In the genomic region with DNA sequence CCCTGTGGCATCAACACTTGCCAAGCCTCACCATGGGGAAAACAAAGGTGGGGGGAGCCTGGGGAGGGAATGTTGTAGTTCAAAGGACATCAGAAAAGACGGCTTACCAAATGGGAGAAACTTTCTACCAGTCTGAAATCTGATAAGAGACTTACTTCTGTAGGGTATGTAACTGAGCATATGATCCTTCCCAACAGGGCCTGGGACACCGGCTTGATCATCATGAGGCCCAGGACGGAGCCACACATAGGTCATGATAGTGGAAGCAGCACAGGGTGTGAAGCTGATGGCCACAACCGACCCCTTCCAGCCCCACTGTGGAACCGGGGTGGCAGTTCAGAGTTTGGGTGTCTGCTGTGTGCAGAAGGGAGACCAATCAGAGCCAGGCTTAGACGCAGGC, we compare ENCODE assay signal across 1 cellular context.
TF ChIP-seq lines count a peak whose summit lies in the region.

No MANE protein-coding gene starts in this region.

TF ChIP-seq in H1, 55 proteins besides CTCF, POLR2A, EP300 and RAD21:
- TF ChIP-seq CBX8 (IDR thresholded peaks at IDR 0.05; ENCODE audit: borderline replicate concordance, low read depth, low read length) (no peak), SIRT6 (IDR thresholded peaks at IDR 0.05; ENCODE audit: low read length) (no peak), RFX5 (IDR thresholded peaks at IDR 0.05; ENCODE audit: borderline replicate concordance, low read depth, low read length) (no peak), SIX5 (IDR thresholded peaks at IDR 0.05; ENCODE audit: low read depth, low read length) (no peak), SRF (IDR thresholded peaks at IDR 0.05; ENCODE audit: low read depth, low read length) (no peak), BCL11A (IDR thresholded peaks at IDR 0.05; ENCODE audit: low read depth in 2 of 2, low read length in 2 of 2) (no peak), TAF7 (optimal IDR thresholded peaks at IDR 0.05; ENCODE audit: borderline replicate concordance, low read depth, low read length) (no peak), ATF2 (IDR thresholded peaks at IDR 0.05; ENCODE audit: low read length) (no peak), BRCA1 (IDR thresholded peaks at IDR 0.05; ENCODE audit: low read depth, low read length) (no peak), SIN3A (conservative IDR thresholded peaks at IDR 0.05 in 1 of 2, IDR thresholded peaks at IDR 0.05 in 1 of 2; ENCODE audit: low read depth in 1 of 2, low read length in 2 of 2) (no peak), EGR1 (IDR thresholded peaks at IDR 0.05; ENCODE audit: borderline replicate concordance, low read depth, low read length) (no peak), POU5F1 (IDR thresholded peaks at IDR 0.05; ENCODE audit: low read depth, low read length) (no peak), ASH2L (IDR thresholded peaks at IDR 0.05; ENCODE audit: low read length) (no peak), GABPA (IDR thresholded peaks at IDR 0.05; ENCODE audit: borderline replicate concordance, insufficient read depth, low read length) (no peak)
- TF ChIP-seq, protein P1, sequence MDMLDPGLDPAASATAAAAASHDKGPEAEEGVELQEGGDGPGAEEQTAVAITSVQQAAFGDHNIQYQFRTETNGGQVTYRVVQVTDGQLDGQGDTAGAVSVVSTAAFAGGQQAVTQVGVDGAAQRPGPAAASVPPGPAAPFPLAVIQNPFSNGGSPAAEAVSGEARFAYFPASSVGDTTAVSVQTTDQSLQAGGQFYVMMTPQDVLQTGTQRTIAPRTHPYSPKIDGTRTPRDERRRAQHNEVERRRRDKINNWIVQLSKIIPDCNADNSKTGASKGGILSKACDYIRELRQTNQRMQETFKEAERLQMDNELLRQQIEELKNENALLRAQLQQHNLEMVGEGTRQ (IDR thresholded peaks at IDR 0.05; ENCODE audit: low read length), result no peak
- TF ChIP-seq, protein P2, sequence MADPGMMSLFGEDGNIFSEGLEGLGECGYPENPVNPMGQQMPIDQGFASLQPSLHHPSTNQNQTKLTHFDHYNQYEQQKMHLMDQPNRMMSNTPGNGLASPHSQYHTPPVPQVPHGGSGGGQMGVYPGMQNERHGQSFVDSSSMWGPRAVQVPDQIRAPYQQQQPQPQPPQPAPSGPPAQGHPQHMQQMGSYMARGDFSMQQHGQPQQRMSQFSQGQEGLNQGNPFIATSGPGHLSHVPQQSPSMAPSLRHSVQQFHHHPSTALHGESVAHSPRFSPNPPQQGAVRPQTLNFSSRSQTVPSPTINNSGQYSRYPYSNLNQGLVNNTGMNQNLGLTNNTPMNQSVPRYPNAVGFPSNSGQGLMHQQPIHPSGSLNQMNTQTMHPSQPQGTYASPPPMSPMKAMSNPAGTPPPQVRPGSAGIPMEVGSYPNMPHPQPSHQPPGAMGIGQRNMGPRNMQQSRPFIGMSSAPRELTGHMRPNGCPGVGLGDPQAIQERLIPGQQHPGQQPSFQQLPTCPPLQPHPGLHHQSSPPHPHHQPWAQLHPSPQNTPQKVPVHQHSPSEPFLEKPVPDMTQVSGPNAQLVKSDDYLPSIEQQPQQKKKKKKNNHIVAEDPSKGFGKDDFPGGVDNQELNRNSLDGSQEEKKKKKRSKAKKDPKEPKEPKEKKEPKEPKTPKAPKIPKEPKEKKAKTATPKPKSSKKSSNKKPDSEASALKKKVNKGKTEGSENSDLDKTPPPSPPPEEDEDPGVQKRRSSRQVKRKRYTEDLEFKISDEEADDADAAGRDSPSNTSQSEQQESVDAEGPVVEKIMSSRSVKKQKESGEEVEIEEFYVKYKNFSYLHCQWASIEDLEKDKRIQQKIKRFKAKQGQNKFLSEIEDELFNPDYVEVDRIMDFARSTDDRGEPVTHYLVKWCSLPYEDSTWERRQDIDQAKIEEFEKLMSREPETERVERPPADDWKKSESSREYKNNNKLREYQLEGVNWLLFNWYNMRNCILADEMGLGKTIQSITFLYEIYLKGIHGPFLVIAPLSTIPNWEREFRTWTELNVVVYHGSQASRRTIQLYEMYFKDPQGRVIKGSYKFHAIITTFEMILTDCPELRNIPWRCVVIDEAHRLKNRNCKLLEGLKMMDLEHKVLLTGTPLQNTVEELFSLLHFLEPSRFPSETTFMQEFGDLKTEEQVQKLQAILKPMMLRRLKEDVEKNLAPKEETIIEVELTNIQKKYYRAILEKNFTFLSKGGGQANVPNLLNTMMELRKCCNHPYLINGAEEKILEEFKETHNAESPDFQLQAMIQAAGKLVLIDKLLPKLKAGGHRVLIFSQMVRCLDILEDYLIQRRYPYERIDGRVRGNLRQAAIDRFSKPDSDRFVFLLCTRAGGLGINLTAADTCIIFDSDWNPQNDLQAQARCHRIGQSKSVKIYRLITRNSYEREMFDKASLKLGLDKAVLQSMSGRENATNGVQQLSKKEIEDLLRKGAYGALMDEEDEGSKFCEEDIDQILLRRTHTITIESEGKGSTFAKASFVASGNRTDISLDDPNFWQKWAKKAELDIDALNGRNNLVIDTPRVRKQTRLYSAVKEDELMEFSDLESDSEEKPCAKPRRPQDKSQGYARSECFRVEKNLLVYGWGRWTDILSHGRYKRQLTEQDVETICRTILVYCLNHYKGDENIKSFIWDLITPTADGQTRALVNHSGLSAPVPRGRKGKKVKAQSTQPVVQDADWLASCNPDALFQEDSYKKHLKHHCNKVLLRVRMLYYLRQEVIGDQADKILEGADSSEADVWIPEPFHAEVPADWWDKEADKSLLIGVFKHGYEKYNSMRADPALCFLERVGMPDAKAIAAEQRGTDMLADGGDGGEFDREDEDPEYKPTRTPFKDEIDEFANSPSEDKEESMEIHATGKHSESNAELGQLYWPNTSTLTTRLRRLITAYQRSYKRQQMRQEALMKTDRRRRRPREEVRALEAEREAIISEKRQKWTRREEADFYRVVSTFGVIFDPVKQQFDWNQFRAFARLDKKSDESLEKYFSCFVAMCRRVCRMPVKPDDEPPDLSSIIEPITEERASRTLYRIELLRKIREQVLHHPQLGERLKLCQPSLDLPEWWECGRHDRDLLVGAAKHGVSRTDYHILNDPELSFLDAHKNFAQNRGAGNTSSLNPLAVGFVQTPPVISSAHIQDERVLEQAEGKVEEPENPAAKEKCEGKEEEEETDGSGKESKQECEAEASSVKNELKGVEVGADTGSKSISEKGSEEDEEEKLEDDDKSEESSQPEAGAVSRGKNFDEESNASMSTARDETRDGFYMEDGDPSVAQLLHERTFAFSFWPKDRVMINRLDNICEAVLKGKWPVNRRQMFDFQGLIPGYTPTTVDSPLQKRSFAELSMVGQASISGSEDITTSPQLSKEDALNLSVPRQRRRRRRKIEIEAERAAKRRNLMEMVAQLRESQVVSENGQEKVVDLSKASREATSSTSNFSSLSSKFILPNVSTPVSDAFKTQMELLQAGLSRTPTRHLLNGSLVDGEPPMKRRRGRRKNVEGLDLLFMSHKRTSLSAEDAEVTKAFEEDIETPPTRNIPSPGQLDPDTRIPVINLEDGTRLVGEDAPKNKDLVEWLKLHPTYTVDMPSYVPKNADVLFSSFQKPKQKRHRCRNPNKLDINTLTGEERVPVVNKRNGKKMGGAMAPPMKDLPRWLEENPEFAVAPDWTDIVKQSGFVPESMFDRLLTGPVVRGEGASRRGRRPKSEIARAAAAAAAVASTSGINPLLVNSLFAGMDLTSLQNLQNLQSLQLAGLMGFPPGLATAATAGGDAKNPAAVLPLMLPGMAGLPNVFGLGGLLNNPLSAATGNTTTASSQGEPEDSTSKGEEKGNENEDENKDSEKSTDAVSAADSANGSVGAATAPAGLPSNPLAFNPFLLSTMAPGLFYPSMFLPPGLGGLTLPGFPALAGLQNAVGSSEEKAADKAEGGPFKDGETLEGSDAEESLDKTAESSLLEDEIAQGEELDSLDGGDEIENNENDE (IDR thresholded peaks at IDR 0.05; ENCODE audit: insufficient replicate concordance, low read length), result no peak
